Comparison of ENCODE assay signal across 10 cellular contexts in genomic region chr17:41710472-41711090, GRCh38. TPM values are rescaled to one million over a fixed set of nuclear protein-coding genes. Genes with fewer than 3 reads are reported as not detected.
A peak's percentile ranks its signal among the peaks of the same experiment; 100 is the strongest.
DNase-seq lines count a peak whose midpoint lies in the region; ATAC-seq and TF ChIP-seq lines count a peak whose summit lies in the region.
"Had no signal": no experiment of that assay in that cellular context is flagged by ENCODE, and none has a peak within 500 bp of the region (broad histone marks: within the 10 kb centered on the region; RNA-seq: fewer than 3 reads in every experiment).

No MANE protein-coding gene starts in this region.

- no peak for TF ChIP-seq CTCF in epithelial cell of esophagus (IDR thresholded peaks at IDR 0.05; ENCODE audit: insufficient read depth, low read depth, low read length, missing control alignments)

- H3K4me3 ChIP-seq in epithelial cell of esophagus (ENCODE audit: low read length) (no peak overlapping the region), SJCRH30 (no peak overlapping the region)

- no peaks in the 10 kb centered on the region for H3K36me3 ChIP-seq in SJCRH30

- no peaks in the 10 kb centered on the region for H3K9me3 ChIP-seq in SJCRH30 (replicated peaks)

- peaks cover 4% of the 10 kb centered on the region for H3K4me1 ChIP-seq in SJCRH30

- no peaks in the 10 kb centered on the region for H3K9me3 Mint-ChIP-seq in stimulated activated effector memory CD8-positive, alpha-beta T cell treated with anti-CD3 and anti-CD28 coated beads, Interleukin-12 subunit alpha, Interleukin-12 subunit beta, amount 100 ng/mL, for 72 hours
- H3K9me3 Mint-ChIP-seq: IgD-negative memory B cell had no signal

- ATAC-seq in stimulated activated effector memory CD8-positive, alpha-beta T cell treated with anti-CD3 and anti-CD28 coated beads, Interleukin-12 subunit alpha, Interleukin-12 subunit beta, amount 100 ng/mL, for 72 hours: peak; percentile 76
- no peak for ATAC-seq in GM21786 (IDR thresholded peaks at IDR 0.05; ENCODE audit: unreplicated experiment)
- ATAC-seq in GM19324 (IDR thresholded peaks at IDR 0.05; ENCODE audit: low FRiP score, unreplicated experiment): no peak

- H3K4me1 Mint-ChIP-seq in stimulated activated effector memory CD8-positive, alpha-beta T cell treated with anti-CD3 and anti-CD28 coated beads, Interleukin-12 subunit alpha, Interleukin-12 subunit beta, amount 100 ng/mL, for 72 hours: no peaks in the 10 kb centered on the region

- no peak overlapping the region for H3K27ac Mint-ChIP-seq in stimulated activated effector memory CD8-positive, alpha-beta T cell treated with anti-CD3 and anti-CD28 coated beads, Interleukin-12 subunit alpha, Interleukin-12 subunit beta, amount 100 ng/mL, for 72 hours
- H3K27ac Mint-ChIP-seq: IgD-negative memory B cell had no signal

- no peaks in the 10 kb centered on the region for H3K36me3 Mint-ChIP-seq in stimulated activated effector memory CD8-positive, alpha-beta T cell treated with anti-CD3 and anti-CD28 coated beads, Interleukin-12 subunit alpha, Interleukin-12 subunit beta, amount 100 ng/mL, for 72 hours

- H3K27me3 ChIP-seq in SJCRH30: no peaks in the 10 kb centered on the region; the same call in 1 of the 2 replicates

- H3K4me3 Mint-ChIP-seq in stimulated activated effector memory CD8-positive, alpha-beta T cell treated with anti-CD3 and anti-CD28 coated beads, Interleukin-12 subunit alpha, Interleukin-12 subunit beta, amount 100 ng/mL, for 72 hours: no peak overlapping the region
- H3K4me3 Mint-ChIP-seq: IgD-negative memory B cell had no signal

- DNase-seq in stimulated activated CD4-positive, alpha-beta T cell treated with anti-CD3 and anti-CD28 coated beads, Interleukin-15, amount 100 ng/mL, for 24 hours: peak; percentile 53
- DNase-seq in stimulated activated CD4-positive, alpha-beta T cell treated with anti-CD3 and anti-CD28 coated beads, Interleukin-2, amount 100 ng/mL, for 24 hours: no peak
- DNase-seq in NCI-H2227 (lab: John Stamatoyannopoulos, UW; ENCODE audit: unreplicated experiment): peak; percentile 79
- DNase-seq in epithelial cell of esophagus (ENCODE audit: low read depth): peak; percentile 76
- DNase-seq in stimulated activated effector memory CD8-positive, alpha-beta T cell treated with anti-CD3 and anti-CD28 coated beads, Interleukin-12 subunit alpha, Interleukin-12 subunit beta, amount 100 ng/mL, for 72 hours (ENCODE audit: low spot score in 2 of 2): no peak
- no peak for DNase-seq in SJCRH30

- no peak overlapping the region for H3K27ac ChIP-seq in SJCRH30

RNA-seq across cellular contexts. Expression of gene GAST, which starts 1.6 kb away (rescaled TPM):
- not detected in 2 replicates for total RNA-seq in SJCRH30 (2014; rRNA removed; shearing (Covaris generic))
- total RNA-seq: mucosa of gallbladder had no signal

RNA-seq across cellular contexts. Expression of gene EIF1, which starts 21.9 kb away (rescaled TPM):
- 107 and 142 TPM in 2 replicates for total RNA-seq in SJCRH30 (2014; rRNA removed; shearing (Covaris generic))

RNA-seq across cellular contexts. Expression of gene HAP1, which starts 23.9 kb away (rescaled TPM):
- 0.08 and 0.10 TPM in 2 replicates for total RNA-seq in SJCRH30 (2014; rRNA removed; shearing (Covaris generic))

Comparison
In these comparisons a context has a peak if more than half of its experiments do, and no peak if none do; other contexts are left out.
1. DNase-seq: peak in stimulated activated CD4-positive, alpha-beta T cell treated with anti-CD3 and anti-CD28 coated beads, Interleukin-15, amount 100 ng/mL, for 24 hours (single experiment), NCI-H2227 (single experiment) and epithelial cell of esophagus (single experiment); none in stimulated activated CD4-positive, alpha-beta T cell treated with anti-CD3 and anti-CD28 coated beads, Interleukin-2, amount 100 ng/mL, for 24 hours (0 of 2), stimulated activated effector memory CD8-positive, alpha-beta T cell treated with anti-CD3 and anti-CD28 coated beads, Interleukin-12 subunit alpha, Interleukin-12 subunit beta, amount 100 ng/mL, for 72 hours (0 of 2) and SJCRH30 (0 of 2).